In the genomic region with DNA sequence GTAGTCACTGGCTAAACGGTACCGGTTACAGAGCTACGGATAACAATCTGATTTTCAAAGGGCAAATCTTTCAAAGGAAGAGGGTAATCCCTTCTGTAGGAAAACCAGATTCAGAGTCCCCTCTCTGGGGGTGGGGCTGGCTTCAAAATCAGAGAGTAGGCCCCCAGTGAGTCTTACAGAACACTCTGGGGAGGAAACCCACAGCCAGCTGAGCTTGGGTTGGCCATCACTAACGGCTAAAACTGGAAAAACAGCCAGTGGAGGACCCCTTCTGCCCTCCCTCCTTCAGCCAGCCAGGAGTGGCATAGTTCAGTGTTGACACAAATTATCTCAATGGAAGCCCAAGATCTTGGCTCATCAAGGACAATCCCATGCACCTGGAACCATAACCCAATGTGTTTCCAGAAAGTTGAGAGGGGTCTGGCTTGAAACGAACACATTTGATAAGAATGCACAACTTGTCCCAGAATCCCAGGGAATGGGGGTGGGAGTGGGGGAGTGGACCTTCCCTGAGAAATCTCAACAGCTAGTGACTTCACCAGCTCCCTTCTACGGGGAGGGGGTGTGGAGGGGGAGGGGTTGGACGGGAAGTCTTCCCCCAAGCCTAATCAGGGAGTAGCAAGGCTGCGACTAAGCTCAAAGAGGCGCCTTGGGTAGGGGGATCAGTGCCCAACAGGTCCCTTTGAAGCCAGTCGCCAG, we compare ENCODE assay signal across 13 cellular contexts. TPM values are rescaled to one million over a fixed set of nuclear protein-coding genes. Genes with fewer than 3 reads are reported as not detected.
A peak's percentile ranks its signal among the peaks of the same experiment; 100 is the strongest.
DNase-seq lines count a peak whose midpoint lies in the region; ATAC-seq, FAIRE-seq and TF ChIP-seq lines count a peak whose summit lies in the region.
"Had no signal": no experiment of that assay in that cellular context is flagged by ENCODE, and none has a peak within 500 bp of the region (broad histone marks: within the 10 kb centered on the region; RNA-seq: fewer than 3 reads in every experiment).

No MANE protein-coding gene starts in this region.

- ATAC-seq in GM19452 (IDR thresholded peaks at IDR 0.05; ENCODE audit: unreplicated experiment) = no peak
- ATAC-seq: activated CD4-positive, CD25-positive, alpha-beta regulatory T cell treated with anti-CD3 and anti-CD28 coated beads, Interleukin-2, amount 50 U/mL, for 24 hours; naive thymus-derived CD4-positive, alpha-beta T cell had no signal

- intact Hi-C loops in spleen (cut with DNase I; ENCODE audit: low total_unique reads) = no loop called here

- no peak for TF ChIP-seq CTCF in spleen (IDR thresholded peaks at IDR 0.05 in 8 of 11, conservative IDR thresholded peaks at IDR 0.05 in 3 of 11)

- H3K4me3 ChIP-seq in H7 (ENCODE audit: insufficient read depth, low read depth, low read length) = peak overlapping the region; percentile 73
- peak overlapping the region in 6 of 8 donors; percentile 26 to 64 (median 38) for H3K4me3 ChIP-seq in spleen

- H3K4me1 ChIP-seq in spleen = peaks cover 0 to 39% (median 4%) of the 10 kb centered on the region in 6 donors

- H3K27ac ChIP-seq in cingulate gyrus (ENCODE audit: low read depth, low read length) (peak overlapping the region; percentile 77), spleen (peak overlapping the region in 7 of 8 donors; percentile 39 to 82 (median 75))

- no peak for FAIRE-seq in GM12892 (lab: Jason Lieb, UNC)
- FAIRE-seq: RCC 7860 had no signal

- DNase-seq in H7 (peak; percentile 69), left kidney (ENCODE audit: low read depth, low spot score) (peak; percentile 76), spleen (no peak), GM12892 (ENCODE audit: insufficient read length) (no peak), OCI-M1 (lab: John Stamatoyannopoulos, UW) (no peak), mesenteric fat pad (ENCODE audit: low spot score) (no peak)
- DNase-seq: naive thymus-derived CD4-positive, alpha-beta T cell; NCI-H1436 treated with DMSO at 0.1 percent for 48 hours had no signal

- H3K9me3 ChIP-seq in spleen = no peaks in the 10 kb centered on the region

- H3K36me3 ChIP-seq in H7 (replicated peaks; ENCODE audit: control insufficient read depth, insufficient read depth, low read length) = no peaks in the 10 kb centered on the region; the same call in 1 of the 2 replicates
- no peaks in the 10 kb centered on the region for H3K36me3 ChIP-seq in spleen

- TF ChIP-seq POLR2A in spleen (IDR thresholded peaks at IDR 0.05) (no peak), GM12892 (IDR thresholded peaks at IDR 0.05; ENCODE audit: low read depth, low read length) (no peak)

- H3K27me3 ChIP-seq in H7 (ENCODE audit: control insufficient read depth, insufficient read depth, low read length) (peaks cover 5% of the 10 kb centered on the region), spleen (replicated peaks in 1 of 7) (peaks cover 0 to 56% (median 23%) of the 10 kb centered on the region in 7 donors)

- 41 to 54% (median 51%) methylated on average over 10 of the region's 10 CpGs for WGBS in spleen, 5 donors

RNA-seq across cellular contexts. Expression of a gene that starts 1.0 kb away (rescaled TPM):
- 20.9 and 22.1 TPM in 2 replicates for total RNA-seq in H7 (2014; rRNA removed; shearing (Covaris generic))
- total RNA-seq in spleen (10 to 100 TPM in 2 of 7 donors, 1 to 10 TPM in 5; 8.3 to 38.5 (median 9.4) TPM), mesenteric fat pad (4.7 TPM)
- 1 to 10 TPM; 2.7 to 6.5 (median 6.1) TPM for polyA plus RNA-seq in spleen
- polyA plus RNA-seq in GM12892 (2012; ENCODE audit: missing spikeins) = not detected
- total RNA-seq: naive thymus-derived CD4-positive, alpha-beta T cell had no signal
- polyA plus RNA-seq: naive thymus-derived CD4-positive, alpha-beta T cell had no signal

RNA-seq across cellular contexts. Expression of a gene that starts 9.8 kb away (rescaled TPM):
- total RNA-seq in H7 (2014; rRNA removed; shearing (Covaris generic)) = 0.17 TPM in 1 of 2 replicates, not detected in the other
- total RNA-seq in spleen = not detected
- polyA plus RNA-seq in spleen = not detected
- not detected for polyA plus RNA-seq in GM12892 (2012; ENCODE audit: missing spikeins)
- total RNA-seq in mesenteric fat pad = not detected
- total RNA-seq: esophagus mucosa; naive thymus-derived CD4-positive, alpha-beta T cell had no signal
- polyA plus RNA-seq: naive thymus-derived CD4-positive, alpha-beta T cell had no signal

RNA-seq across cellular contexts. Expression of a gene that starts 21.6 kb away (rescaled TPM):
- not detected in 2 replicates for total RNA-seq in H7 (2014; rRNA removed; shearing (Covaris generic))
- total RNA-seq in spleen (not detected), mesenteric fat pad (not detected)
- polyA plus RNA-seq in spleen = under 1 TPM in 1 of 3 donors, not detected in 2; 0.09 TPM
- polyA plus RNA-seq in GM12892 (2012; ENCODE audit: missing spikeins) = not detected
- total RNA-seq: esophagus mucosa; naive thymus-derived CD4-positive, alpha-beta T cell had no signal
- polyA plus RNA-seq: naive thymus-derived CD4-positive, alpha-beta T cell had no signal

RNA-seq across cellular contexts. Expression of a gene that starts 37.3 kb away (rescaled TPM):
- total RNA-seq in H7 (2014; rRNA removed; shearing (Covaris generic)) = 28.2 and 32.3 TPM in 2 replicates
- total RNA-seq in spleen = 10 to 100 TPM; 10.8 to 27.5 (median 14.8) TPM
- 1 to 10 TPM; 3.7 to 8.3 (median 5.7) TPM for polyA plus RNA-seq in spleen
- polyA plus RNA-seq in GM12892 (2012; ENCODE audit: missing spikeins) = 14.9 TPM
- total RNA-seq in mesenteric fat pad = 14.5 TPM

RNA-seq across cellular contexts. Expression of a gene that starts 48.2 kb away (rescaled TPM):
- total RNA-seq in H7 (2014; rRNA removed; shearing (Covaris generic)) = 0.14 and 1.6 TPM in 2 replicates
- total RNA-seq in spleen = 10 to 100 TPM in 3 of 7 donors, 1 to 10 TPM in 4; 4.8 to 11.2 (median 7.9) TPM
- polyA plus RNA-seq in spleen = 1 to 10 TPM; 2.5 to 8.4 (median 6.0) TPM
- polyA plus RNA-seq in GM12892 (2012; ENCODE audit: missing spikeins) = 2.2 TPM
- total RNA-seq in mesenteric fat pad = 3.9 TPM

Comparison
In these comparisons a context has a peak if more than half of its experiments do, and no peak if none do; other contexts are left out.
1. DNase-seq: peak in H7 (single experiment) and left kidney (single experiment); none in spleen (single experiment), GM12892 (single experiment), OCI-M1 (single experiment) and mesenteric fat pad (single experiment).